8 cellular contexts compared by ENCODE assay signal in the genomic region with DNA sequence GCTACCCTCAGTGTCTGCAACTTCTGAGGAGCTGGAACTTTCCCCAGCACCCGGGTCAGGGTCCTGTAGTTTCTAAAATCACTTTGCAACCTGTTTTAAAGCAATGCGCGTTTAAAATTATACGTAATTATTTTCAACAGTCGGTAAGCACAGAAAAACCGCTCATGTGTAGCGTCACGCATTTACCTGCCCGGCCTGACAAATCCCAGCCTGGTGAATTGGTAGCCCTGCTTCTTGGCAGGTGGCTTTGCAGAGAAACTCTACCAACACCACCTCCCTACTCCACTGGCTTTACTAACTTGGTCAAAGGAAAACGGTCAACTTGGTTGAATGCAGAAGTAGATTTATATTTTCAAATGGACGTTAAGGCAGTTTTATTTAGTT. TPM values are rescaled to one million over a fixed set of nuclear protein-coding genes. Genes with fewer than 3 reads are reported as not detected.
DNase-seq lines count a peak whose midpoint lies in the region; ATAC-seq and TF ChIP-seq lines count a peak whose summit lies in the region.

No MANE protein-coding gene starts in this region.

- peaks cover 7% of the 10 kb centered on the region for H3K4me1 Mint-ChIP-seq in activated T-cell treated with anti-CD3 and anti-CD28 coated beads, Interleukin-2, amount 50 U/mL, for 72 hours (ENCODE audit: low read depth)

- H3K9me3 Mint-ChIP-seq in activated T-cell treated with anti-CD3 and anti-CD28 coated beads, Interleukin-2, amount 50 U/mL, for 72 hours, result no peaks in the 10 kb centered on the region

- peak overlapping the region; percentile 91 for H3K4me2 ChIP-seq in mesenchymal stem cell (ENCODE audit: low read length, poor library complexity, severe bottlenecking)

- H3K9ac ChIP-seq in mesenchymal stem cell (ENCODE audit: low read length), result peak overlapping the region; percentile 83

- H2BK5ac ChIP-seq in mesenchymal stem cell (ENCODE audit: low read depth, low read length, poor library complexity, severe bottlenecking), result no peak overlapping the region

- peaks cover 4% of the 10 kb centered on the region for H3K4me1 ChIP-seq in mesenchymal stem cell (ENCODE audit: control insufficient read depth, insufficient read depth, low read depth, low read length)

- H2AFZ ChIP-seq in mesenchymal stem cell (ENCODE audit: low read depth, low read length), result peak overlapping the region; percentile 88

- no peaks in the 10 kb centered on the region for H3K79me1 ChIP-seq in mesenchymal stem cell (replicated peaks; ENCODE audit: low read length, poor library complexity, severe bottlenecking)

- H3K18ac ChIP-seq in mesenchymal stem cell (ENCODE audit: low read depth in 1 of 2, low read length in 2 of 2), result peak overlapping the region; percentile 85 to 96

- no peak overlapping the region for H2AK5ac ChIP-seq in mesenchymal stem cell (ENCODE audit: low read length, severe bottlenecking)

- peak overlapping the region; percentile 5 for H2BK120ac ChIP-seq in mesenchymal stem cell (ENCODE audit: low read depth, low read length)

- H3K4me3 ChIP-seq in astrocyte of the spinal cord (ENCODE audit: low read depth, low read length) (peak overlapping the region; percentile 44), mesenchymal stem cell (ENCODE audit: insufficient read depth in 1 of 2, low read depth in 1 of 2, low read length in 2 of 2) (peak overlapping the region; percentile 59 to 73)

- in situ Hi-C loops in astrocyte of the spinal cord (cut with HindIII; ENCODE audit: low sequenced_read_pairs), result no loop called here

- DNase-seq in activated T-cell treated with anti-CD3 and anti-CD28 coated beads, Interleukin-2, amount 50 U/mL, for 72 hours, result no peak
- no peak for DNase-seq in activated T-cell treated with anti-CD3 and anti-CD28 coated beads for 4 hours
- DNase-seq in astrocyte of the spinal cord (ENCODE audit: low read depth, low spot score), result no peak
- DNase-seq in mesenchymal stem cell, result no peak
- no peak for DNase-seq in NCI-H1092 (lab: John Stamatoyannopoulos, UW)
- DNase-seq in NCI-H774 (lab: John Stamatoyannopoulos, UW), result no peak
- no peak for DNase-seq in NCI-H1105 (lab: John Stamatoyannopoulos, UW)

- H3K27me3 ChIP-seq in mesenchymal stem cell (ENCODE audit: control insufficient read depth in 1 of 2, insufficient read depth in 1 of 2, low read length in 2 of 2), result no peaks in the 10 kb centered on the region

- no peaks in the 10 kb centered on the region for H3K9me3 ChIP-seq in mesenchymal stem cell (ENCODE audit: control insufficient read depth, low read length)

- peak overlapping the region; percentile 77 for H4K8ac ChIP-seq in mesenchymal stem cell (ENCODE audit: low read length)

- no peak overlapping the region for H2BK15ac ChIP-seq in mesenchymal stem cell (ENCODE audit: low read depth, poor library complexity, severe bottlenecking)

- ATAC-seq in activated T-cell treated with anti-CD3 and anti-CD28 coated beads, Interleukin-2, amount 50 U/mL, for 72 hours (replicated peaks in 1 of 2), result no peak
- peak; percentile 9 for ATAC-seq in HG03457 (IDR thresholded peaks at IDR 0.05; ENCODE audit: unreplicated experiment)

- H4K91ac ChIP-seq in mesenchymal stem cell (ENCODE audit: low read length), result peak overlapping the region; percentile 52

- no peak for TF ChIP-seq CTCF in astrocyte of the spinal cord (IDR thresholded peaks at IDR 0.05; ENCODE audit: low read depth, low read length)

- H3K36me3 Mint-ChIP-seq in activated T-cell treated with anti-CD3 and anti-CD28 coated beads, Interleukin-2, amount 50 U/mL, for 72 hours (ENCODE audit: insufficient read depth in 2 of 2), result no peaks in the 10 kb centered on the region

- H3K4ac ChIP-seq in mesenchymal stem cell (ENCODE audit: low read depth in 1 of 2, low read length in 2 of 2), result peak overlapping the region in 1 of 2 experiments; percentile 91

- H3K27ac Mint-ChIP-seq in activated T-cell treated with anti-CD3 and anti-CD28 coated beads, Interleukin-2, amount 50 U/mL, for 72 hours, result no peak overlapping the region

- no peak overlapping the region for H2BK12ac ChIP-seq in mesenchymal stem cell (ENCODE audit: low read length in 2 of 2)

- no peaks in the 10 kb centered on the region for H3K36me3 ChIP-seq in mesenchymal stem cell (ENCODE audit: control insufficient read depth in 1 of 2, insufficient read depth in 2 of 2, low read depth in 1 of 2, low read length in 2 of 2)

- 23% methylated on average over 9 of the region's 11 CpGs for WGBS in mesenchymal stem cell

- H3K14ac ChIP-seq in mesenchymal stem cell (ENCODE audit: low read length in 2 of 2), result no peak overlapping the region

- H3K27me3 Mint-ChIP-seq in activated T-cell treated with anti-CD3 and anti-CD28 coated beads, Interleukin-2, amount 50 U/mL, for 72 hours (ENCODE audit: low read depth), result peaks cover 43% of the 10 kb centered on the region

- H3K27ac ChIP-seq in mesenchymal stem cell (ENCODE audit: low read length, poor library complexity, severe bottlenecking), result no peak overlapping the region

- no peak overlapping the region for H3K23ac ChIP-seq in mesenchymal stem cell (ENCODE audit: low read length in 2 of 2)

- peak overlapping the region; percentile 78 to 88 for H3K4me3 Mint-ChIP-seq in activated T-cell treated with anti-CD3 and anti-CD28 coated beads, Interleukin-2, amount 50 U/mL, for 72 hours

RNA-seq across cellular contexts. Expression of a gene that starts 0.7 kb away (rescaled TPM):
- under 1 TPM; 0.22 to 0.46 TPM for total RNA-seq in activated T-cell treated with anti-CD3 and anti-CD28 coated beads, Interleukin-2, amount 50 U/mL, for 72 hours
- 3.2 TPM for polyA plus RNA-seq in mesenchymal stem cell (2013, experiment 1 of 2)
- polyA plus RNA-seq in mesenchymal stem cell (2013, experiment 2 of 2), result 2.6 TPM
